9 cellular contexts compared by ENCODE assay signal in the genomic region with DNA sequence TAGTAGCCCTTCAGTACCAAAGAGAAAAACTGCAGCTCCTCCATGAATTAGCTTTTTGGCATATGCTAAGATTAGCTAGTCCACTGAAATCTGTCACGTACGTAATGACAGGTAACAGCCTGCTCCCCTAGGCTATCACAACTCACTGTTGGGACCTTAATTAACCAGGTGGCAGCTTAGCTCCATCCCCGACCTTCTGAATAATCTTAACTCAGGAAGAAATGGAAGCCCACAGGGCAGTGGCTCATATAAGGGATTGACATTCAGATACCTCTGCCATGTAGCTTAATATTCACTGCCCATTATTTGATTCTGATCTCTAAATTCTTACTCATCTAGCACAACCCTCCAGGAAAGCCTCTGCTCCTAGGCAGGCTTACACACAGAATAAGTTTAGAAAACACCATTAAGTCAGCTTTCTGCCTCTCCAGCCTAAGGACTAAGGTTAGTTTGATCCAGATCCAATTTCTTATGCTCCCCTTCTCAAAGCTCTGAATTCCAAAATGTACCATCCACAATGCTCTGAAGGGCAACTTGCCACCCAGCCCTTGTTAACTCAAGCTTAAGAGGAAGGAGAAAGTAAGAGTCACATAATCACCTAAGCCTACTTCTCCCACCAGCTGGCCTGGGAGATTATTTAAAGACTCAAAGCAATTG. TPM values are rescaled to one million over a fixed set of nuclear protein-coding genes. Genes with fewer than 3 reads are reported as not detected.
DNase-seq lines count a peak whose midpoint lies in the region; TF ChIP-seq lines count a peak whose summit lies in the region.
"Had no signal": no experiment of that assay in that cellular context is flagged by ENCODE, and none has a peak within 500 bp of the region (broad histone marks: within the 10 kb centered on the region; RNA-seq: fewer than 3 reads in every experiment).

No MANE protein-coding gene starts in this region.

- no peaks in the 10 kb centered on the region for H3K9me2 ChIP-seq in DOHH2 (replicated peaks; ENCODE audit: control insufficient read depth, low read length)

- no peaks in the 10 kb centered on the region for H3K9me3 ChIP-seq in DOHH2 (ENCODE audit: control insufficient read depth, insufficient read depth, low read length)

- peaks cover 38% of the 10 kb centered on the region for H3K4me1 ChIP-seq in DOHH2 (ENCODE audit: control insufficient read depth, low read length)

- H3K36me3 Mint-ChIP-seq in IgD-negative memory B cell (peaks cover 31% of the 10 kb centered on the region), nephron (ENCODE audit: low read depth) (peaks cover 70% of the 10 kb centered on the region)
- peaks cover 49% of the 10 kb centered on the region for H3K36me3 Mint-ChIP-seq in activated naive CD8-positive, alpha-beta T cell

- no peak for DNase-seq in stimulated activated CD4-positive, alpha-beta T cell treated with anti-CD3 and anti-CD28 coated beads, Interleukin-1b, Interleukin-23, amount 100 ng/mL, for 48 hours
- no peak for DNase-seq in activated effector memory CD4-positive, alpha-beta T cell treated with Interleukin-2 at 50 U/mL for 16 hours
- DNase-seq in foreskin melanocyte: no peak
- DNase-seq: NCI-H1092 had no signal

- no peaks in the 10 kb centered on the region for H3K9me3 Mint-ChIP-seq in IgD-negative memory B cell
- H3K9me3 Mint-ChIP-seq in activated naive CD8-positive, alpha-beta T cell (ENCODE audit: low read depth): no peaks in the 10 kb centered on the region
- H3K9me3 Mint-ChIP-seq in nephron: no peaks in the 10 kb centered on the region
- H3K9me3 Mint-ChIP-seq: dendritic cell treated with granulocyte-macrophage colony-stimulating factor and Interleukin-4, amounts not matched to agents 40 ng/mL and 50 ng/mL, for 4 days had no signal

- H3K4me2 ChIP-seq in DOHH2 (ENCODE audit: low read length): peak overlapping the region; percentile 34

- no peak overlapping the region for H3K4me3 ChIP-seq in DOHH2 (ENCODE audit: low read length)

- peaks cover 95% of the 10 kb centered on the region for H3F3A ChIP-seq in DOHH2 (ENCODE audit: control insufficient read depth, insufficient read depth)

- H3K27me3 Mint-ChIP-seq in IgD-negative memory B cell (peaks cover 2% of the 10 kb centered on the region), nephron (ENCODE audit: low read depth) (no peaks in the 10 kb centered on the region)
- H3K27me3 Mint-ChIP-seq in activated naive CD8-positive, alpha-beta T cell: no peaks in the 10 kb centered on the region
- H3K27me3 Mint-ChIP-seq: dendritic cell treated with granulocyte-macrophage colony-stimulating factor and Interleukin-4, amounts not matched to agents 40 ng/mL and 50 ng/mL, for 4 days had no signal

- peaks cover 88% of the 10 kb centered on the region for H3K36me3 ChIP-seq in DOHH2 (ENCODE audit: control insufficient read depth, low read length)

- peaks cover 55 to 62% (median 58%) of the 10 kb centered on the region in 3 donors for H3K4me1 Mint-ChIP-seq in IgD-negative memory B cell
- H3K4me1 Mint-ChIP-seq in activated naive CD8-positive, alpha-beta T cell (ENCODE audit: low read depth): peaks cover 50% of the 10 kb centered on the region
- H3K4me1 Mint-ChIP-seq in nephron: peaks cover 54% of the 10 kb centered on the region

- H3K27me3 ChIP-seq in DOHH2 (ENCODE audit: control insufficient read depth, low read length): no peaks in the 10 kb centered on the region

- TF ChIP-seq CTCF in DOHH2 (IDR thresholded peaks at IDR 0.05; ENCODE audit: low read depth, low read length, poor library complexity, severe bottlenecking) (no peak), nephron (IDR thresholded peaks at IDR 0.05; ENCODE audit: unreplicated experiment in 3 of 3) (no peak)

- no peak overlapping the region for H3K27ac ChIP-seq in DOHH2 (ENCODE audit: low read depth, low read length)

- peak overlapping the region; percentile 31 to 99 (median 90) for H3K4me3 Mint-ChIP-seq in IgD-negative memory B cell
- H3K4me3 Mint-ChIP-seq in activated naive CD8-positive, alpha-beta T cell: peak overlapping the region; percentile 99
- H3K4me3 Mint-ChIP-seq in nephron: peak overlapping the region in 1 of 3 experiments; percentile 48

- H4K20me1 ChIP-seq in DOHH2 (ENCODE audit: control insufficient read depth, insufficient read depth, low read depth, low read length): peaks cover 35% of the 10 kb centered on the region

- H3K79me2 ChIP-seq in DOHH2 (ENCODE audit: control insufficient read depth, low read length): peaks cover 41% of the 10 kb centered on the region

- H3K27ac Mint-ChIP-seq in IgD-negative memory B cell (peak overlapping the region; percentile 22 to 100 (median 97)), nephron (peak overlapping the region in 2 of 3 experiments; percentile 10 to 41)
- H3K27ac Mint-ChIP-seq in activated naive CD8-positive, alpha-beta T cell: peak overlapping the region; percentile 91
- H3K27ac Mint-ChIP-seq: dendritic cell treated with granulocyte-macrophage colony-stimulating factor and Interleukin-4, amounts not matched to agents 40 ng/mL and 50 ng/mL, for 4 days had no signal

RNA-seq across cellular contexts. Expression of a gene that starts 5.0 kb away (rescaled TPM):
- 1,082 TPM for polyA plus RNA-seq in IgD-negative memory B cell

Comparison
In these comparisons a context has a peak if more than half of its experiments do, and no peak if none do; other contexts are left out.
1. H3K27ac Mint-ChIP-seq: peak in every context shown above with its lines; median percentile 97 in IgD-negative memory B cell; 91 in activated naive CD8-positive, alpha-beta T cell; 26 in nephron.